1 cellular context compared by ENCODE assay signal in the genomic region with DNA sequence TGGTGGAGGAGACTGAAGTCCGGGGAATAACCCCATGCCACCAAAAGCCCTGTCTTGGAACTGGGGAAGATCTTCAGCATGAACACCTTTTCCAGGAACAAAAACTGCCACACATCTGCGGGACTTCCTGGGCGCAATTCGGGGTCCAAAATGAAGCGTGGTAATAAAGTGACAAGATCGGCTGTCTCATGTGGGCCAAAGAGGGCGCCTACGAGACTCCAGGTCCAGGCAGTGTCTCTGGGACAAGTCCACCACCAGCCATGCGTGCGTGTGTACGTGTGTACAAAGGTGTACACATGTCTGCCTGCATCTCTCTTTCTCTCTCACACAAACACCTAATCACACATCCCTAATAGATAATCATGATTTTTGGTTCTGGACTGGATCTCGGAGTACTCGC.
TF ChIP-seq lines count a peak whose summit lies in the region.

No MANE protein-coding gene starts in this region.

TF ChIP-seq in HepG2, 621 proteins besides CTCF, POLR2A, EP300 and RAD21:
- TF ChIP-seq, protein P1, sequence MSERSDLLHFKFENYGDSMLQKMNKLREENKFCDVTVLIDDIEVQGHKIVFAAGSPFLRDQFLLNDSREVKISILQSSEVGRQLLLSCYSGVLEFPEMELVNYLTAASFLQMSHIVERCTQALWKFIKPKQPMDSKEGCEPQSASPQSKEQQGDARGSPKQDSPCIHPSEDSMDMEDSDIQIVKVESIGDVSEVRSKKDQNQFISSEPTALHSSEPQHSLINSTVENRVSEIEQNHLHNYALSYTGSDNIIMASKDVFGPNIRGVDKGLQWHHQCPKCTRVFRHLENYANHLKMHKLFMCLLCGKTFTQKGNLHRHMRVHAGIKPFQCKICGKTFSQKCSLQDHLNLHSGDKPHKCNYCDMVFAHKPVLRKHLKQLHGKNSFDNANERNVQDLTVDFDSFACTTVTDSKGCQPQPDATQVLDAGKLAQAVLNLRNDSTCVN (CRISPR knock-in tag; IDR thresholded peaks at IDR 0.05; ENCODE audit: borderline replicate concordance), result no peak
- no peak for TF ChIP-seq ZNF737 (CRISPR knock-in tag; IDR thresholded peaks at IDR 0.05; ENCODE audit: borderline replicate concordance)
- TF ChIP-seq, protein P2, sequence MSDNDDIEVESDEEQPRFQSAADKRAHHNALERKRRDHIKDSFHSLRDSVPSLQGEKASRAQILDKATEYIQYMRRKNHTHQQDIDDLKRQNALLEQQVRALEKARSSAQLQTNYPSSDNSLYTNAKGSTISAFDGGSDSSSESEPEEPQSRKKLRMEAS (IDR thresholded peaks at IDR 0.05), result 0 out of 2 replicates have a peak, but pooled peaks have one; percentile 14
- no peak for TF ChIP-seq MBD4 (IDR thresholded peaks at IDR 0.05; ENCODE audit: borderline replicate concordance, low read length)
- no peak for TF ChIP-seq CEBPG (CRISPR knock-in tag; IDR thresholded peaks at IDR 0.05)
- TF ChIP-seq SAP130 (CRISPR knock-in tag; IDR thresholded peaks at IDR 0.05; ENCODE audit: low read depth), result peak; percentile 18; the same call in 1 of the 2 replicates
- TF ChIP-seq, protein P3, sequence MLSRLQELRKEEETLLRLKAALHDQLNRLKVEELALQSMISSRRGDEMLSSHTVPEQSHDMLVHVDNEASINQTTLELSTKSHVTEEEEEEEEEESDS (CRISPR knock-in tag; IDR thresholded peaks at IDR 0.05; ENCODE audit: borderline replicate concordance), result no peak
- TF ChIP-seq ELF4 (CRISPR knock-in tag; IDR thresholded peaks at IDR 0.05; ENCODE audit: borderline replicate concordance), result no peak
- no peak for TF ChIP-seq FOSL2 (CRISPR knock-in tag; IDR thresholded peaks at IDR 0.05)
- no peak for TF ChIP-seq ZMAT3 (CRISPR knock-in tag; conservative IDR thresholded peaks at IDR 0.05)
- no peak for TF ChIP-seq FOXA3 (CRISPR knock-in tag; IDR thresholded peaks at IDR 0.05)
- TF ChIP-seq, protein P4, sequence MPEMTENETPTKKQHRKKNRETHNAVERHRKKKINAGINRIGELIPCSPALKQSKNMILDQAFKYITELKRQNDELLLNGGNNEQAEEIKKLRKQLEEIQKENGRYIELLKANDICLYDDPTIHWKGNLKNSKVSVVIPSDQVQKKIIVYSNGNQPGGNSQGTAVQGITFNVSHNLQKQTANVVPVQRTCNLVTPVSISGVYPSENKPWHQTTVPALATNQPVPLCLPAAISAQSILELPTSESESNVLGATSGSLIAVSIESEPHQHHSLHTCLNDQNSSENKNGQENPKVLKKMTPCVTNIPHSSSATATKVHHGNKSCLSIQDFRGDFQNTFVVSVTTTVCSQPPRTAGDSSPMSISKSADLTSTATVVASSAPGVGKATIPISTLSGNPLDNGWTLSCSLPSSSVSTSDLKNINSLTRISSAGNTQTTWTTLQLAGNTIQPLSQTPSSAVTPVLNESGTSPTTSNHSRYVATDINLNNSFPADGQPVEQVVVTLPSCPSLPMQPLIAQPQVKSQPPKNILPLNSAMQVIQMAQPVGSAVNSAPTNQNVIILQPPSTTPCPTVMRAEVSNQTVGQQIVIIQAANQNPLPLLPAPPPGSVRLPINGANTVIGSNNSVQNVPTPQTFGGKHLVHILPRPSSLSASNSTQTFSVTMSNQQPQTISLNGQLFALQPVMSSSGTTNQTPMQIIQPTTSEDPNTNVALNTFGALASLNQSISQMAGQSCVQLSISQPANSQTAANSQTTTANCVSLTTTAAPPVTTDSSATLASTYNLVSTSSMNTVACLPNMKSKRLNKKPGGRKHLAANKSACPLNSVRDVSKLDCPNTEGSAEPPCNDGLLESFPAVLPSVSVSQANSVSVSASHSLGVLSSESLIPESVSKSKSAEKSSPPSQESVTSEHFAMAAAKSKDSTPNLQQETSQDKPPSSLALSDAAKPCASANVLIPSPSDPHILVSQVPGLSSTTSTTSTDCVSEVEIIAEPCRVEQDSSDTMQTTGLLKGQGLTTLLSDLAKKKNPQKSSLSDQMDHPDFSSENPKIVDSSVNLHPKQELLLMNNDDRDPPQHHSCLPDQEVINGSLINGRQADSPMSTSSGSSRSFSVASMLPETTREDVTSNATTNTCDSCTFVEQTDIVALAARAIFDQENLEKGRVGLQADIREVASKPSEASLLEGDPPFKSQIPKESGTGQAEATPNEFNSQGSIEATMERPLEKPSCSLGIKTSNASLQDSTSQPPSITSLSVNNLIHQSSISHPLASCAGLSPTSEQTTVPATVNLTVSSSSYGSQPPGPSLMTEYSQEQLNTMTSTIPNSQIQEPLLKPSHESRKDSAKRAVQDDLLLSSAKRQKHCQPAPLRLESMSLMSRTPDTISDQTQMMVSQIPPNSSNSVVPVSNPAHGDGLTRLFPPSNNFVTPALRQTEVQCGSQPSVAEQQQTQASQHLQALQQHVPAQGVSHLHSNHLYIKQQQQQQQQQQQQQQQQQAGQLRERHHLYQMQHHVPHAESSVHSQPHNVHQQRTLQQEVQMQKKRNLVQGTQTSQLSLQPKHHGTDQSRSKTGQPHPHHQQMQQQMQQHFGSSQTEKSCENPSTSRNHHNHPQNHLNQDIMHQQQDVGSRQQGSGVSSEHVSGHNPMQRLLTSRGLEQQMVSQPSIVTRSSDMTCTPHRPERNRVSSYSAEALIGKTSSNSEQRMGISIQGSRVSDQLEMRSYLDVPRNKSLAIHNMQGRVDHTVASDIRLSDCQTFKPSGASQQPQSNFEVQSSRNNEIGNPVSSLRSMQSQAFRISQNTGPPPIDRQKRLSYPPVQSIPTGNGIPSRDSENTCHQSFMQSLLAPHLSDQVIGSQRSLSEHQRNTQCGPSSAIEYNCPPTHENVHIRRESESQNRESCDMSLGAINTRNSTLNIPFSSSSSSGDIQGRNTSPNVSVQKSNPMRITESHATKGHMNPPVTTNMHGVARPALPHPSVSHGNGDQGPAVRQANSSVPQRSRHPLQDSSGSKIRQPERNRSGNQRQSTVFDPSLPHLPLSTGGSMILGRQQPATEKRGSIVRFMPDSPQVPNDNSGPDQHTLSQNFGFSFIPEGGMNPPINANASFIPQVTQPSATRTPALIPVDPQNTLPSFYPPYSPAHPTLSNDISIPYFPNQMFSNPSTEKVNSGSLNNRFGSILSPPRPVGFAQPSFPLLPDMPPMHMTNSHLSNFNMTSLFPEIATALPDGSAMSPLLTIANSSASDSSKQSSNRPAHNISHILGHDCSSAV (CRISPR knock-in tag; IDR thresholded peaks at IDR 0.05; ENCODE audit: borderline replicate concordance), result no peak
